In genomic region chr2:30820381-30821055, GRCh38 we compare ENCODE assay signal across 2 cellular contexts.
TF ChIP-seq lines count a peak whose summit lies in the region.

No MANE protein-coding gene starts in this region.

TF ChIP-seq in GM23338, 12 proteins besides CTCF, POLR2A, EP300 and RAD21 (continued from another document):
- TF ChIP-seq ZNF462 (CRISPR knock-in tag; IDR thresholded peaks at IDR 0.05): no peak
- no peak for TF ChIP-seq POLR2AphosphoS5 (IDR thresholded peaks at IDR 0.05; ENCODE audit: low read depth)
- no peak for TF ChIP-seq CREB1 (CRISPR knock-in tag; IDR thresholded peaks at IDR 0.05; ENCODE audit: low read depth)
- TF ChIP-seq ETS1 (IDR thresholded peaks at IDR 0.05): no peak
- no peak for TF ChIP-seq REST (IDR thresholded peaks at IDR 0.05; ENCODE audit: unreplicated experiment)
- no peak for TF ChIP-seq EZH2 (IDR thresholded peaks at IDR 0.05; ENCODE audit: low read depth, unreplicated experiment)

TF ChIP-seq in SK-N-SH, 30 proteins besides CTCF, POLR2A, EP300 and RAD21 (continued from another document):
- TF ChIP-seq IRF3 (IDR thresholded peaks at IDR 0.05; ENCODE audit: low read depth, low read length) (no peak), MAX (IDR thresholded peaks at IDR 0.05; ENCODE audit: low read depth) (no peak), YY1 (IDR thresholded peaks at IDR 0.05; ENCODE audit: low read depth) (no peak)
